ENCODE assay signal across 8 cellular contexts in the genomic region with DNA sequence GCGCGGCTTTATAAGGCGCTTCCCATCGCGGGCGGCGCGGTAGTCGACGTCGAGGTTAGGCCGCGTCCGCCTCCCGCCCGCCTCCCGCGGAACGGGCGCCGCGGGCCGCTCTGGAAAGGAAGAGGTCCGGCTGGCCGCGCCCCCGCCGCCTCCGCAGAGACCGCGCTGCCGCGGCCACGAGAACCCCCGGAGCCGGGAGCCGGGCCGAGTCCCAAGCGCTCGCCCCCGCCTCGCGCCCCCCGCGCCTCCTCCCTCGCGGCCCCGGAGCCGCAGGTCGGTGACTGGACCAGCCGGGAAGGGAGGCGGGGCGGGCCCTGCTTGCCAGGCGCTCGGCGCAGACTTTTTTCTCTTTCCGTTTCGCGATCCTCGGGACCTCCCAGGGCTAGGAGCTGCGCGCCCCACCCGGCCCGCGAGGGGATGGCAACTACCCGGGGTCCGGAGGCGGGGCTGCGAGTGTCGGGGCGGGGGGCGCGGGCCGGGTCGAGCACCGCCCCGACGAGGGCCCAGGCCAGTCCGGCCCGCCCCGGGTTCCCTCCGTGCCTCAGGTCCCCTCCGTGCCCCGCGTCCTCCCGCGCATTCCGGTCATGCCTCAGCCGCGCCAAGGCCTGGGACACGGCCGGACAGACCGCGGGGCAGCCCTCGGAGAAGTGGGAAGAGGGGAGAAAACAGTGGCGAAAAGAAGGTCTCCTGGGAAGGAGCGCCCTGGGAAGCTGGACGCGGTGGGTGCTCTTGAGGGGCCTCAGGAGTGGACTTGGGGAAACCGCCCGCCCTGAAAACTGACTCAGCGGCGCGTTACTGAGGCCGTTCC. TPM values are rescaled to one million over a fixed set of nuclear protein-coding genes. Genes with fewer than 3 reads are reported as not detected.
A peak's percentile ranks its signal among the peaks of the same experiment; 100 is the strongest.
DNase-seq lines count a peak whose midpoint lies in the region; ATAC-seq and TF ChIP-seq lines count a peak whose summit lies in the region.

No MANE protein-coding gene starts in this region.

- H3K9me2 ChIP-seq in SK-N-SH, result no peaks in the 10 kb centered on the region

- peak overlapping the region; percentile 96 for H3K9ac ChIP-seq in SK-N-SH

- H3K9me3 ChIP-seq in SK-N-SH (no peaks in the 10 kb centered on the region), ovary (no peaks in the 10 kb centered on the region), tibial nerve (no peaks in the 10 kb centered on the region)

- TF ChIP-seq RAD21 in SK-N-SH (IDR thresholded peaks at IDR 0.05; ENCODE audit: low read length), result no peak

- peaks cover 36% of the 10 kb centered on the region for H3F3A ChIP-seq in SK-N-SH (replicated peaks; ENCODE audit: insufficient read depth)

- 3% methylated on average over 27 of the region's 105 CpGs for WGBS in SK-N-SH (ENCODE audit: low lambda C conversion rate)
- 0 to 1% (median 1%) methylated on average over 71 to 105 of the region's 105 CpGs for WGBS in ovary, 3 donors
- 1 to 3% methylated on average over 43 to 80 of the region's 105 CpGs for WGBS in tibial nerve, 2 donors

- ATAC-seq in GM19351 (IDR thresholded peaks at IDR 0.05; ENCODE audit: unreplicated experiment), result peak; percentile 54
- peak; percentile 56 for ATAC-seq in HG03460 (IDR thresholded peaks at IDR 0.05; ENCODE audit: unreplicated experiment)
- peak; percentile 77 for ATAC-seq in Right ventricle myocardium inferior

- peaks cover 32% of the 10 kb centered on the region for H4K20me1 ChIP-seq in SK-N-SH (ENCODE audit: insufficient read depth)

- intact Hi-C loops in Right ventricle myocardium inferior (cut with DNase I) (loop anchor here (5.0 kb wide), 1 partner anchor 50 kb away; no protein-coding TSS in a partner anchor), ovary (cut with DNase I) (loop anchor here in 2 of 4 donors (5.0 kb wide), 1 partner anchor 75 kb away; no protein-coding TSS in a partner anchor)

- H3K36me3 ChIP-seq in SK-N-SH (replicated peaks in 1 of 2; ENCODE audit: control insufficient read depth in 1 of 2, insufficient read depth in 2 of 2, low read length in 1 of 2) (no peaks in the 10 kb centered on the region), ovary (no peaks in the 10 kb centered on the region), tibial nerve (no peaks in the 10 kb centered on the region)

- POLR2A ChIA-PET in SK-N-SH (lab: Yijun Ruan, JAX), result no interaction called here

- CTCF ChIA-PET in SK-N-SH (lab: Yijun Ruan, JAX), result interaction anchor here (1.5 to 1.6 kb wide), 2 partner anchors 9 to 97 kb away, joined by 3 to 4 read pairs; partner anchors contain the start of gene FAM50B

- TF ChIP-seq EP300 in SK-N-SH (IDR thresholded peaks at IDR 0.05; ENCODE audit: borderline replicate concordance in 1 of 2, low read depth in 1 of 2, low read length in 1 of 2) (no peak), ovary (IDR thresholded peaks at IDR 0.05) (no peak), tibial nerve (IDR thresholded peaks at IDR 0.05) (peak in 1 of 2 donors; percentile 82)

- DNase-seq in CD1c-positive myeloid dendritic cell (ENCODE audit: extremely low spot score) (peak; percentile 88), SK-N-SH (peak; percentile 94), Right ventricle myocardium inferior (ENCODE audit: missing footprints) (peak; percentile 93), ovary (peak; percentile 91 to 93 (median 92)), tibial nerve (ENCODE audit: low spot score in 2 of 2) (peak; percentile 77 to 79)
- peak; percentile 57 for DNase-seq in activated naive CD8-positive, alpha-beta T cell treated with anti-CD3 and anti-CD28 coated beads, Interleukin-2, amount 50 U/mL, for 16 hours (ENCODE audit: low read depth, low spot score)

- H2AFZ ChIP-seq in SK-N-SH (ENCODE audit: low read depth), result peak overlapping the region; percentile 81

- H3K4me1 ChIP-seq in SK-N-SH (ENCODE audit: control insufficient read depth in 1 of 2, insufficient read depth in 2 of 2, low read depth in 1 of 2, low read length in 1 of 2) (peaks cover 12 to 14% of the 10 kb centered on the region in 2 experiments; a peak in 3 of 4 replicates), ovary (ENCODE audit: insufficient read depth) (peaks cover 3% of the 10 kb centered on the region), tibial nerve (peaks cover 0 to 44% (median 24%) of the 10 kb centered on the region in 4 donors)

- TF ChIP-seq POLR2A in ovary (IDR thresholded peaks at IDR 0.05) (peak; percentile 76), tibial nerve (IDR thresholded peaks at IDR 0.05) (peak; percentile 69 to 75)

- H3K4me3 ChIP-seq in SK-N-SH (ENCODE audit: low read depth in 2 of 2, low read length in 1 of 2) (peak overlapping the region; percentile 69 to 70), ovary (peak overlapping the region; percentile 87), tibial nerve (peak overlapping the region; percentile 56 to 92 (median 87))

- H3K4me2 ChIP-seq in SK-N-SH, result peak overlapping the region; percentile 99

- TF ChIP-seq CTCF in SK-N-SH (IDR thresholded peaks at IDR 0.05) (peak; percentile 40), ovary (IDR thresholded peaks at IDR 0.05) (peak in 2 of 3 donors; percentile 44 to 67), tibial nerve (IDR thresholded peaks at IDR 0.05) (peak; percentile 26 to 87 (median 49))

- no peaks in the 10 kb centered on the region for H3K27me3 ChIP-seq in SK-N-SH (ENCODE audit: insufficient read depth)
- no peaks in the 10 kb centered on the region for H3K27me3 ChIP-seq in ovary
- no peaks in the 10 kb centered on the region for H3K27me3 ChIP-seq in tibial nerve

- peak overlapping the region; percentile 34 to 89; a peak in 3 of 4 replicates for H3K27ac ChIP-seq in SK-N-SH (ENCODE audit: low read depth in 2 of 2, low read length in 1 of 2)
- peak overlapping the region; percentile 88 to 89 for H3K27ac ChIP-seq in ovary
- peak overlapping the region; percentile 94 to 99 (median 97) for H3K27ac ChIP-seq in tibial nerve

- peaks cover 56% of the 10 kb centered on the region for H3K79me2 ChIP-seq in SK-N-SH (ENCODE audit: insufficient read depth)

TF ChIP-seq in SK-N-SH, 30 proteins besides CTCF, POLR2A, EP300 and RAD21:
- TF ChIP-seq MAX (IDR thresholded peaks at IDR 0.05; ENCODE audit: low read depth) (peak; percentile 57; the same call in 1 of the 2 replicates), POLR2AphosphoS5 (IDR thresholded peaks at IDR 0.05; ENCODE audit: low read depth, low read length) (peak; percentile 11; the same call in 1 of the 2 replicates), TCF12 (IDR thresholded peaks at IDR 0.05) (peak; percentile 33; the same call in 1 of the 2 replicates), GABPA (IDR thresholded peaks at IDR 0.05; ENCODE audit: low read depth) (peak; percentile 54), NFIC (IDR thresholded peaks at IDR 0.05; ENCODE audit: borderline replicate concordance) (peak; percentile 16; the same call in 1 of the 2 replicates), FOSL2 (IDR thresholded peaks at IDR 0.05; ENCODE audit: borderline replicate concordance, low read depth) (no peak; the same call in 1 of the 2 replicates), REST (IDR thresholded peaks at IDR 0.05; ENCODE audit: low read depth, low read length) (no peak; the same call in 1 of the 2 replicates), TAF1 (IDR thresholded peaks at IDR 0.05; ENCODE audit: borderline replicate concordance, low read depth, low read length) (peak; percentile 25; the same call in 1 of the 2 replicates), MEF2A (IDR thresholded peaks at IDR 0.05; ENCODE audit: borderline replicate concordance, low read depth) (no peak), TEAD4 (IDR thresholded peaks at IDR 0.05; ENCODE audit: borderline replicate concordance, insufficient read depth) (no peak), SIN3A (IDR thresholded peaks at IDR 0.05; ENCODE audit: borderline replicate concordance, low read depth, low read length) (0 out of 2 replicates have a peak, but pooled peaks have one; percentile 20)

RNA-seq across cellular contexts. Expression of gene PXDC1, which starts 0.4 kb away (rescaled TPM):
- polyA plus RNA-seq in SK-N-SH (2012; rRNA removed) (14.1 and 14.5 TPM in 2 replicates), ovary (10 to 100 TPM; 23.1 to 35.1 TPM)
- 17.3 and 19.2 TPM in 2 replicates for polyA plus RNA-seq in SK-N-SH (2012; cell fraction: cytosol; rRNA removed)
- polyA plus RNA-seq in SK-N-SH (2012; cell fraction: nucleus; rRNA removed), result 19.5 and 25.5 TPM in 2 replicates
- total RNA-seq in Right ventricle myocardium inferior (29.7 TPM), ovary (10 to 100 TPM; 16.1 to 49.4 (median 23.4) TPM), tibial nerve (100 to 1,000 TPM in 3 of 4 donors, 10 to 100 TPM in 1; 93.6 to 174 (median 113) TPM)

Comparison
In these comparisons a context has a peak if more than half of its experiments do, and no peak if none do; other contexts are left out.
1. Peak in every context shown above with its lines: DNase-seq, ATAC-seq, H3K4me3 ChIP-seq and H3K27ac ChIP-seq.